14 cellular contexts compared by ENCODE assay signal in genomic region chr1:11567244-11568065, GRCh38.
A peak's percentile ranks its signal among the peaks of the same experiment; 100 is the strongest.
DNase-seq lines count a peak whose midpoint lies in the region; ATAC-seq and TF ChIP-seq lines count a peak whose summit lies in the region.
"Had no signal": no experiment of that assay in that cellular context is flagged by ENCODE, and none has a peak within 500 bp of the region (broad histone marks: within the 10 kb centered on the region; RNA-seq: fewer than 3 reads in every experiment).

No MANE protein-coding gene starts in this region.

- DNase-seq in ELF-1 (ENCODE audit: low read depth, low spot score) (peak; percentile 65), RWPE2 (ENCODE audit: low spot score) (no peak), epithelial cell of prostate (ENCODE audit: low read depth, low spot score) (no peak), ovary (no peak), left colon (no peak)
- DNase-seq: C1 segment of cervical spinal cord, DMS79 treated with DMSO at 0.1 percent for 48 hours, NCI-H1694 treated with DMSO at 0.1 percent for 48 hours, OCI-M1 had no signal

- no peak for TF ChIP-seq CTCF in RWPE2 (IDR thresholded peaks at IDR 0.05; ENCODE audit: poor library complexity, severe bottlenecking)
- TF ChIP-seq CTCF in ovary (IDR thresholded peaks at IDR 0.05): no peak

- WGBS in ovary, 3 donors: 79 to 83% (median 80%) methylated on average over 11 of the region's 11 CpGs

- 0 out of 2 replicates have a peak overlapping the region, but pooled peaks have one; percentile 8 for H3K4me2 ChIP-seq in BLaER1

- TF ChIP-seq POLR2A in ovary (IDR thresholded peaks at IDR 0.05): no peak

- intact Hi-C loops in ovary (cut with DNase I) (no loop called here), left colon (cut with DNase I, micrococcal nuclease) (no loop called here)

- H3K4me3 ChIP-seq in BLaER1: no peak overlapping the region
- H3K4me3 ChIP-seq in RWPE2 (ENCODE audit: severe bottlenecking): no peak overlapping the region
- H3K4me3 ChIP-seq in ovary: no peak overlapping the region
- H3K4me3 ChIP-seq: HAP-1, SJSA1 had no signal

- H3K36me3 ChIP-seq in BLaER1: no peaks in the 10 kb centered on the region
- no peaks in the 10 kb centered on the region for H3K36me3 ChIP-seq in RWPE2 (ENCODE audit: low read depth)
- no peaks in the 10 kb centered on the region for H3K36me3 ChIP-seq in ovary
- H3K36me3 ChIP-seq: HAP-1, SJSA1 had no signal

- H3K27ac ChIP-seq in BLaER1 (no peak overlapping the region), RWPE2 (ENCODE audit: poor library complexity, severe bottlenecking) (peak overlapping the region; percentile 86), epithelial cell of prostate (peak overlapping the region; percentile 69), ovary (no peak overlapping the region)
- H3K27ac ChIP-seq: HL-60, SJSA1 had no signal

- no peak overlapping the region for H3K9ac ChIP-seq in BLaER1

- ATAC-seq in RWPE2 (ENCODE audit: low read depth) (no peak), GM21619 (IDR thresholded peaks at IDR 0.05; ENCODE audit: unreplicated experiment) (no peak), left colon (no peak)

- no peaks in the 10 kb centered on the region for H3K27me3 ChIP-seq in BLaER1
- no peaks in the 10 kb centered on the region for H3K27me3 ChIP-seq in RWPE2 (ENCODE audit: insufficient read depth, poor library complexity, severe bottlenecking)
- H3K27me3 ChIP-seq in ovary: no peaks in the 10 kb centered on the region

- H3K4me1 ChIP-seq in BLaER1: peaks cover 73% of the 10 kb centered on the region
- peaks cover 45% of the 10 kb centered on the region for H3K4me1 ChIP-seq in RWPE2 (ENCODE audit: insufficient read depth, poor library complexity, severe bottlenecking)
- no peaks in the 10 kb centered on the region for H3K4me1 ChIP-seq in ovary (ENCODE audit: insufficient read depth)
- H3K4me1 ChIP-seq: HAP-1, SJSA1 had no signal

- H3K9me3 ChIP-seq in BLaER1 (no peaks in the 10 kb centered on the region), RWPE2 (ENCODE audit: severe bottlenecking) (no peaks in the 10 kb centered on the region), ovary (no peaks in the 10 kb centered on the region)
- H3K9me3 ChIP-seq: HAP-1, SJSA1 had no signal

- TF ChIP-seq EP300 in ovary (IDR thresholded peaks at IDR 0.05): no peak

- no peaks in the 10 kb centered on the region for H4K20me1 ChIP-seq in BLaER1

Comparison
In these comparisons a context has a peak if more than half of its experiments do, and no peak if none do; other contexts are left out.
1. H3K27ac ChIP-seq: peak in RWPE2 (single experiment) and epithelial cell of prostate (single experiment); none in BLaER1 (single experiment) and ovary (0 of 2).